1 cellular context compared by ENCODE assay signal in the genomic region with DNA sequence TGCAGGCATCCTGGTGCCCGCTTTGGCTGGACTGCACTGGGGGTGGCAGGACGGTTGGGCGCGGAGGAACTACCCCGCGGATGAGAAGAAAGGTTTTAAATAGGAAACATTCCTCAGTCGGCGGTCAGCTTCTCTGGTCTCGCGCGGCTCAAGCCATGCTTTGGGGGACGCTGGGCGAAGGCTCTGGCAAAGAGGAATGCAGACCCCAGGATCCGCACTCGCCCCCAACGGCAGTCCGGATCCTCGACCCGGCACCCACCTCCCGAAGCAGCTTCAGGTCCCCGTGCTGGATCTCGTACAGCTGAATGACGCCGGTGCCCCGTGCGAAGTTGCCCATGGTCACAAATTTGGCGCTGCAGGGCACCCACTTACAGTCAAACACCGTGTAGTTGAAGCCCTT.
TF ChIP-seq lines count a peak whose summit lies in the region.

No MANE protein-coding gene starts in this region.

TF ChIP-seq in GM12878, 131 proteins besides CTCF, POLR2A, EP300 and RAD21 (continued from another document and continues in another):
- TF ChIP-seq, protein P1, sequence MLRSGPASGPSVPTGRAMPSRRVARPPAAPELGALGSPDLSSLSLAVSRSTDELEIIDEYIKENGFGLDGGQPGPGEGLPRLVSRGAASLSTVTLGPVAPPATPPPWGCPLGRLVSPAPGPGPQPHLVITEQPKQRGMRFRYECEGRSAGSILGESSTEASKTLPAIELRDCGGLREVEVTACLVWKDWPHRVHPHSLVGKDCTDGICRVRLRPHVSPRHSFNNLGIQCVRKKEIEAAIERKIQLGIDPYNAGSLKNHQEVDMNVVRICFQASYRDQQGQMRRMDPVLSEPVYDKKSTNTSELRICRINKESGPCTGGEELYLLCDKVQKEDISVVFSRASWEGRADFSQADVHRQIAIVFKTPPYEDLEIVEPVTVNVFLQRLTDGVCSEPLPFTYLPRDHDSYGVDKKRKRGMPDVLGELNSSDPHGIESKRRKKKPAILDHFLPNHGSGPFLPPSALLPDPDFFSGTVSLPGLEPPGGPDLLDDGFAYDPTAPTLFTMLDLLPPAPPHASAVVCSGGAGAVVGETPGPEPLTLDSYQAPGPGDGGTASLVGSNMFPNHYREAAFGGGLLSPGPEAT (IDR thresholded peaks at IDR 0.05; ENCODE audit: low read depth), result no peak
- TF ChIP-seq YY1 (IDR thresholded peaks at IDR 0.05; ENCODE audit: low read depth, low read length), result no peak
- no peak for TF ChIP-seq NFXL1 (IDR thresholded peaks at IDR 0.05; ENCODE audit: borderline replicate concordance)
- no peak for TF ChIP-seq SIX5 (IDR thresholded peaks at IDR 0.05; ENCODE audit: low read depth, low read length, severe bottlenecking)
- no peak for TF ChIP-seq TARDBP (IDR thresholded peaks at IDR 0.05; ENCODE audit: borderline replicate concordance)
- TF ChIP-seq SMAD1 (IDR thresholded peaks at IDR 0.05; ENCODE audit: low read depth, partially characterized antibody), result peak; percentile 20
- TF ChIP-seq, protein P2, sequence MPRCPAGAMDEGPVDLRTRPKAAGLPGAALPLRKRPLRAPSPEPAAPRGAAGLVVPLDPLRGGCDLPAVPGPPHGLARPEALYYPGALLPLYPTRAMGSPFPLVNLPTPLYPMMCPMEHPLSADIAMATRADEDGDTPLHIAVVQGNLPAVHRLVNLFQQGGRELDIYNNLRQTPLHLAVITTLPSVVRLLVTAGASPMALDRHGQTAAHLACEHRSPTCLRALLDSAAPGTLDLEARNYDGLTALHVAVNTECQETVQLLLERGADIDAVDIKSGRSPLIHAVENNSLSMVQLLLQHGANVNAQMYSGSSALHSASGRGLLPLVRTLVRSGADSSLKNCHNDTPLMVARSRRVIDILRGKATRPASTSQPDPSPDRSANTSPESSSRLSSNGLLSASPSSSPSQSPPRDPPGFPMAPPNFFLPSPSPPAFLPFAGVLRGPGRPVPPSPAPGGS (IDR thresholded peaks at IDR 0.05; ENCODE audit: borderline replicate concordance, insufficient read depth, low read depth, low read length, poor library complexity, severe bottlenecking), result no peak
- TF ChIP-seq, protein P3, sequence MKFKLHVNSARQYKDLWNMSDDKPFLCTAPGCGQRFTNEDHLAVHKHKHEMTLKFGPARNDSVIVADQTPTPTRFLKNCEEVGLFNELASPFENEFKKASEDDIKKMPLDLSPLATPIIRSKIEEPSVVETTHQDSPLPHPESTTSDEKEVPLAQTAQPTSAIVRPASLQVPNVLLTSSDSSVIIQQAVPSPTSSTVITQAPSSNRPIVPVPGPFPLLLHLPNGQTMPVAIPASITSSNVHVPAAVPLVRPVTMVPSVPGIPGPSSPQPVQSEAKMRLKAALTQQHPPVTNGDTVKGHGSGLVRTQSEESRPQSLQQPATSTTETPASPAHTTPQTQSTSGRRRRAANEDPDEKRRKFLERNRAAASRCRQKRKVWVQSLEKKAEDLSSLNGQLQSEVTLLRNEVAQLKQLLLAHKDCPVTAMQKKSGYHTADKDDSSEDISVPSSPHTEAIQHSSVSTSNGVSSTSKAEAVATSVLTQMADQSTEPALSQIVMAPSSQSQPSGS (IDR thresholded peaks at IDR 0.05; ENCODE audit: low read length), result no peak
- no peak for TF ChIP-seq SMC3 (IDR thresholded peaks at IDR 0.05; ENCODE audit: borderline replicate concordance, low read length)
- no peak for TF ChIP-seq MEF2A (IDR thresholded peaks at IDR 0.05; ENCODE audit: insufficient read depth, low read depth, low read length)
- TF ChIP-seq BHLHE40 (IDR thresholded peaks at IDR 0.05; ENCODE audit: borderline replicate concordance in 1 of 2, low read depth in 2 of 2, low read length in 1 of 2), result peak in 1 of 2 experiments; percentile 21; a peak in 1 of 4 replicates
- TF ChIP-seq, protein P4, sequence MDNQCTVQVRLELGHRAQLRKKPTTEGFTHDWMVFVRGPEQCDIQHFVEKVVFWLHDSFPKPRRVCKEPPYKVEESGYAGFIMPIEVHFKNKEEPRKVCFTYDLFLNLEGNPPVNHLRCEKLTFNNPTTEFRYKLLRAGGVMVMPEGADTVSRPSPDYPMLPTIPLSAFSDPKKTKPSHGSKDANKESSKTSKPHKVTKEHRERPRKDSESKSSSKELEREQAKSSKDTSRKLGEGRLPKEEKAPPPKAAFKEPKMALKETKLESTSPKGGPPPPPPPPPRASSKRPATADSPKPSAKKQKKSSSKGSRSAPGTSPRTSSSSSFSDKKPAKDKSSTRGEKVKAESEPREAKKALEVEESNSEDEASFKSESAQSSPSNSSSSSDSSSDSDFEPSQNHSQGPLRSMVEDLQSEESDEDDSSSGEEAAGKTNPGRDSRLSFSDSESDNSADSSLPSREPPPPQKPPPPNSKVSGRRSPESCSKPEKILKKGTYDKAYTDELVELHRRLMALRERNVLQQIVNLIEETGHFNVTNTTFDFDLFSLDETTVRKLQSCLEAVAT (IDR thresholded peaks at IDR 0.05), result 0 out of 2 replicates have a peak, but pooled peaks have one; percentile 68
- no peak for TF ChIP-seq HDGF (IDR thresholded peaks at IDR 0.05)
- TF ChIP-seq, protein P5, sequence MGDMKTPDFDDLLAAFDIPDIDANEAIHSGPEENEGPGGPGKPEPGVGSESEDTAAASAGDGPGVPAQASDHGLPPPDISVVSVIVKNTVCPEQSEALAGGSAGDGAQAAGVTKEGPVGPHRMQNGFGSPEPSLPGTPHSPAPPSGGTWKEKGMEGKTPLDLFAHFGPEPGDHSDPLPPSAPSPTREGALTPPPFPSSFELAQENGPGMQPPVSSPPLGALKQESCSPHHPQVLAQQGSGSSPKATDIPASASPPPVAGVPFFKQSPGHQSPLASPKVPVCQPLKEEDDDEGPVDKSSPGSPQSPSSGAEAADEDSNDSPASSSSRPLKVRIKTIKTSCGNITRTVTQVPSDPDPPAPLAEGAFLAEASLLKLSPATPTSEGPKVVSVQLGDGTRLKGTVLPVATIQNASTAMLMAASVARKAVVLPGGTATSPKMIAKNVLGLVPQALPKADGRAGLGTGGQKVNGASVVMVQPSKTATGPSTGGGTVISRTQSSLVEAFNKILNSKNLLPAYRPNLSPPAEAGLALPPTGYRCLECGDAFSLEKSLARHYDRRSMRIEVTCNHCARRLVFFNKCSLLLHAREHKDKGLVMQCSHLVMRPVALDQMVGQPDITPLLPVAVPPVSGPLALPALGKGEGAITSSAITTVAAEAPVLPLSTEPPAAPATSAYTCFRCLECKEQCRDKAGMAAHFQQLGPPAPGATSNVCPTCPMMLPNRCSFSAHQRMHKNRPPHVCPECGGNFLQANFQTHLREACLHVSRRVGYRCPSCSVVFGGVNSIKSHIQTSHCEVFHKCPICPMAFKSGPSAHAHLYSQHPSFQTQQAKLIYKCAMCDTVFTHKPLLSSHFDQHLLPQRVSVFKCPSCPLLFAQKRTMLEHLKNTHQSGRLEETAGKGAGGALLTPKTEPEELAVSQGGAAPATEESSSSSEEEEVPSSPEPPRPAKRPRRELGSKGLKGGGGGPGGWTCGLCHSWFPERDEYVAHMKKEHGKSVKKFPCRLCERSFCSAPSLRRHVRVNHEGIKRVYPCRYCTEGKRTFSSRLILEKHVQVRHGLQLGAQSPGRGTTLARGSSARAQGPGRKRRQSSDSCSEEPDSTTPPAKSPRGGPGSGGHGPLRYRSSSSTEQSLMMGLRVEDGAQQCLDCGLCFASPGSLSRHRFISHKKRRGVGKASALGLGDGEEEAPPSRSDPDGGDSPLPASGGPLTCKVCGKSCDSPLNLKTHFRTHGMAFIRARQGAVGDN (IDR thresholded peaks at IDR 0.05), result no peak
- TF ChIP-seq NFYA (IDR thresholded peaks at IDR 0.05; ENCODE audit: borderline replicate concordance, low read depth, low read length), result no peak
- TF ChIP-seq, protein P6, sequence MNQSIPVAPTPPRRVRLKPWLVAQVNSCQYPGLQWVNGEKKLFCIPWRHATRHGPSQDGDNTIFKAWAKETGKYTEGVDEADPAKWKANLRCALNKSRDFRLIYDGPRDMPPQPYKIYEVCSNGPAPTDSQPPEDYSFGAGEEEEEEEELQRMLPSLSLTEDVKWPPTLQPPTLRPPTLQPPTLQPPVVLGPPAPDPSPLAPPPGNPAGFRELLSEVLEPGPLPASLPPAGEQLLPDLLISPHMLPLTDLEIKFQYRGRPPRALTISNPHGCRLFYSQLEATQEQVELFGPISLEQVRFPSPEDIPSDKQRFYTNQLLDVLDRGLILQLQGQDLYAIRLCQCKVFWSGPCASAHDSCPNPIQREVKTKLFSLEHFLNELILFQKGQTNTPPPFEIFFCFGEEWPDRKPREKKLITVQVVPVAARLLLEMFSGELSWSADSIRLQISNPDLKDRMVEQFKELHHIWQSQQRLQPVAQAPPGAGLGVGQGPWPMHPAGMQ (IDR thresholded peaks at IDR 0.05; ENCODE audit: borderline replicate concordance), result no peak
- TF ChIP-seq CEBPB (IDR thresholded peaks at IDR 0.05; ENCODE audit: borderline replicate concordance in 1 of 2, low read depth in 2 of 2, low read length in 2 of 2), result no peak
- TF ChIP-seq PAX8 (IDR thresholded peaks at IDR 0.05), result no peak
- TF ChIP-seq GATAD2B (conservative IDR thresholded peaks at IDR 0.05; ENCODE audit: low read depth), result 0 out of 2 replicates have a peak, but pooled peaks have one; percentile 22
- no peak for TF ChIP-seq PAX5 (IDR thresholded peaks at IDR 0.05; ENCODE audit: borderline replicate concordance, low read depth, low read length)
- no peak for TF ChIP-seq BACH1 (IDR thresholded peaks at IDR 0.05; ENCODE audit: borderline replicate concordance)
- TF ChIP-seq, protein P7, sequence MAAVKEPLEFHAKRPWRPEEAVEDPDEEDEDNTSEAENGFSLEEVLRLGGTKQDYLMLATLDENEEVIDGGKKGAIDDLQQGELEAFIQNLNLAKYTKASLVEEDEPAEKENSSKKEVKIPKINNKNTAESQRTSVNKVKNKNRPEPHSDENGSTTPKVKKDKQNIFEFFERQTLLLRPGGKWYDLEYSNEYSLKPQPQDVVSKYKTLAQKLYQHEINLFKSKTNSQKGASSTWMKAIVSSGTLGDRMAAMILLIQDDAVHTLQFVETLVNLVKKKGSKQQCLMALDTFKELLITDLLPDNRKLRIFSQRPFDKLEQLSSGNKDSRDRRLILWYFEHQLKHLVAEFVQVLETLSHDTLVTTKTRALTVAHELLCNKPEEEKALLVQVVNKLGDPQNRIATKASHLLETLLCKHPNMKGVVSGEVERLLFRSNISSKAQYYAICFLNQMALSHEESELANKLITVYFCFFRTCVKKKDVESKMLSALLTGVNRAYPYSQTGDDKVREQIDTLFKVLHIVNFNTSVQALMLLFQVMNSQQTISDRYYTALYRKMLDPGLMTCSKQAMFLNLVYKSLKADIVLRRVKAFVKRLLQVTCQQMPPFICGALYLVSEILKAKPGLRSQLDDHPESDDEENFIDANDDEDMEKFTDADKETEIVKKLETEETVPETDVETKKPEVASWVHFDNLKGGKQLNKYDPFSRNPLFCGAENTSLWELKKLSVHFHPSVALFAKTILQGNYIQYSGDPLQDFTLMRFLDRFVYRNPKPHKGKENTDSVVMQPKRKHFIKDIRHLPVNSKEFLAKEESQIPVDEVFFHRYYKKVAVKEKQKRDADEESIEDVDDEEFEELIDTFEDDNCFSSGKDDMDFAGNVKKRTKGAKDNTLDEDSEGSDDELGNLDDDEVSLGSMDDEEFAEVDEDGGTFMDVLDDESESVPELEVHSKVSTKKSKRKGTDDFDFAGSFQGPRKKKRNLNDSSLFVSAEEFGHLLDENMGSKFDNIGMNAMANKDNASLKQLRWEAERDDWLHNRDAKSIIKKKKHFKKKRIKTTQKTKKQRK (IDR thresholded peaks at IDR 0.05; ENCODE audit: low read depth, low read length), result no peak
- TF ChIP-seq JUND (IDR thresholded peaks at IDR 0.05; ENCODE audit: low read depth, low read length), result no peak
- no peak for TF ChIP-seq ZBED1 (IDR thresholded peaks at IDR 0.05; ENCODE audit: borderline replicate concordance)
- TF ChIP-seq LARP7 (IDR thresholded peaks at IDR 0.05), result 0 out of 2 replicates have a peak, but pooled peaks have one; percentile 24
- TF ChIP-seq DPF2 (IDR thresholded peaks at IDR 0.05), result no peak
- no peak; the same call in 1 of the 2 replicates for TF ChIP-seq SIN3A (IDR thresholded peaks at IDR 0.05; ENCODE audit: low read depth, low read length)
- TF ChIP-seq NR2C1 (IDR thresholded peaks at IDR 0.05), result no peak
- no peak for TF ChIP-seq RB1 (IDR thresholded peaks at IDR 0.05; ENCODE audit: borderline replicate concordance)
- TF ChIP-seq, protein P8, sequence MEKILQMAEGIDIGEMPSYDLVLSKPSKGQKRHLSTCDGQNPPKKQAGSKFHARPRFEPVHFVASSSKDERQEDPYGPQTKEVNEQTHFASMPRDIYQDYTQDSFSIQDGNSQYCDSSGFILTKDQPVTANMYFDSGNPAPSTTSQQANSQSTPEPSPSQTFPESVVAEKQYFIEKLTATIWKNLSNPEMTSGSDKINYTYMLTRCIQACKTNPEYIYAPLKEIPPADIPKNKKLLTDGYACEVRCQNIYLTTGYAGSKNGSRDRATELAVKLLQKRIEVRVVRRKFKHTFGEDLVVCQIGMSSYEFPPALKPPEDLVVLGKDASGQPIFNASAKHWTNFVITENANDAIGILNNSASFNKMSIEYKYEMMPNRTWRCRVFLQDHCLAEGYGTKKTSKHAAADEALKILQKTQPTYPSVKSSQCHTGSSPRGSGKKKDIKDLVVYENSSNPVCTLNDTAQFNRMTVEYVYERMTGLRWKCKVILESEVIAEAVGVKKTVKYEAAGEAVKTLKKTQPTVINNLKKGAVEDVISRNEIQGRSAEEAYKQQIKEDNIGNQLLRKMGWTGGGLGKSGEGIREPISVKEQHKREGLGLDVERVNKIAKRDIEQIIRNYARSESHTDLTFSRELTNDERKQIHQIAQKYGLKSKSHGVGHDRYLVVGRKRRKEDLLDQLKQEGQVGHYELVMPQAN (conservative IDR thresholded peaks at IDR 0.05), result 0 out of 2 replicates have a peak, but pooled peaks have one; percentile 88
- TF ChIP-seq NR2C2 (IDR thresholded peaks at IDR 0.05; ENCODE audit: borderline replicate concordance, control insufficient read depth, insufficient read length, low read depth), result no peak
- no peak for TF ChIP-seq SREBF1 (IDR thresholded peaks at IDR 0.05; ENCODE audit: low read length)
- TF ChIP-seq HDAC6 (IDR thresholded peaks at IDR 0.05; ENCODE audit: unreplicated experiment), result no peak
